9 cellular contexts compared by ENCODE assay signal in the genomic region with DNA sequence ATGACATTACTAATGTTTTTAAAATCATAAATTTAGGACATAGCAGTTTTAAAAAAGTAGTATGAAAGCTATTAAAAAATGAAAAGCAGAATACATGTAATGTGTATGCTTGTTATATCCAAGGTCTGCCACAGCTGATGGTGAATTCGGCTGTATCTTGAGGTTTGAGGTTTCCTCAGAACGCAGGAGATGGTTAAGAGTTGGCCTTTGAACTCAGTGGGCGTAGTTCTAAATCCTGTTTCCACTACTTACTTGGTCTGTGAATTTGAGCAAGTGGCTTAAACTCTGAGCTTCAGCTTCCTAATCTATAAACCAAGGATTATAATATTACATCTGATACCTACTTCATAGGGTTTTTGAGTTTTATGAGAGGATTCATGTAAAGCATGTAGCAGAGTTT.
DNase-seq lines count a peak whose midpoint lies in the region; ATAC-seq, FAIRE-seq and TF ChIP-seq lines count a peak whose summit lies in the region.
"Had no signal": no experiment of that assay in that cellular context is flagged by ENCODE, and none has a peak within 500 bp of the region (broad histone marks: within the 10 kb centered on the region; RNA-seq: fewer than 3 reads in every experiment).

No MANE protein-coding gene starts in this region.

- H3K9me3 ChIP-seq in ovary, result no peaks in the 10 kb centered on the region
- H3K9me3 ChIP-seq in BE2C, result no peaks in the 10 kb centered on the region; the same call in 1 of the 2 replicates

- H3K27me3 Mint-ChIP-seq in activated CD8-positive, alpha-beta T cell treated with anti-CD3 and anti-CD28 coated beads, Interleukin-2, amount 10 ng/mL, durations not matched to agents 7 days and 5 days (ENCODE audit: low read depth), result no peaks in the 10 kb centered on the region

- H3K36me3 ChIP-seq in ovary (no peaks in the 10 kb centered on the region), BE2C (no peaks in the 10 kb centered on the region)

- FAIRE-seq in D721Med (lab: Jason Lieb, UNC), result no peak

- DNase-seq in D721Med (ENCODE audit: insufficient read length, low spot score) (peak; percentile 25), ovary (no peak), cardiac septum (ENCODE audit: low spot score) (no peak), BE2C (no peak), midbrain (lab: John Stamatoyannopoulos, UW) (no peak)
- peak; percentile 72 for DNase-seq in activated CD8-positive, alpha-beta T cell treated with anti-CD3 and anti-CD28 coated beads, Interleukin-2, amount 10 ng/mL, durations not matched to agents 7 days and 5 days

- POLR2A ChIA-PET in activated CD8-positive, alpha-beta T cell treated with anti-CD3 and anti-CD28 coated beads, Interleukin-2, amount 10 ng/mL, durations not matched to agents 7 days and 5 days (lab: Charles Lee), result interaction anchor here (2.2 kb wide), 1 partner anchor 125 kb away, joined by 13 read pairs; a partner anchor contains a TSS

- no peak for TF ChIP-seq EP300 in ovary (IDR thresholded peaks at IDR 0.05)

- H3K36me3 Mint-ChIP-seq in activated CD8-positive, alpha-beta T cell treated with anti-CD3 and anti-CD28 coated beads, Interleukin-2, amount 10 ng/mL, durations not matched to agents 7 days and 5 days (ENCODE audit: low read depth), result peaks cover 33% of the 10 kb centered on the region

- no peak for TF ChIP-seq POLR2A in ovary (IDR thresholded peaks at IDR 0.05)

- H3K27me3 ChIP-seq in ovary, result no peaks in the 10 kb centered on the region
- H3K27me3 ChIP-seq in BE2C, result no peaks in the 10 kb centered on the region

- ATAC-seq in GM19397 (IDR thresholded peaks at IDR 0.05; ENCODE audit: unreplicated experiment), result peak; percentile 78
- ATAC-seq in HG03342 (IDR thresholded peaks at IDR 0.05; ENCODE audit: unreplicated experiment), result peak; percentile 77
- ATAC-seq in activated CD8-positive, alpha-beta T cell treated with anti-CD3 and anti-CD28 coated beads, Interleukin-2, amount 10 ng/mL, durations not matched to agents 7 days and 5 days, result peak; percentile 98

- no peak overlapping the region for H3K27ac Mint-ChIP-seq in activated CD8-positive, alpha-beta T cell treated with anti-CD3 and anti-CD28 coated beads, Interleukin-2, amount 10 ng/mL, durations not matched to agents 7 days and 5 days

- TF ChIP-seq CTCF in D721Med (IDR thresholded peaks at IDR 0.05; ENCODE audit: insufficient read depth, missing control alignments) (no peak), ovary (IDR thresholded peaks at IDR 0.05) (no peak), BE2C (IDR thresholded peaks at IDR 0.05; ENCODE audit: low read depth, low read length) (no peak)

- peaks cover 28% of the 10 kb centered on the region for H3K4me1 Mint-ChIP-seq in activated CD8-positive, alpha-beta T cell treated with anti-CD3 and anti-CD28 coated beads, Interleukin-2, amount 10 ng/mL, durations not matched to agents 7 days and 5 days (ENCODE audit: low read depth)

- intact Hi-C loops in ovary (cut with DNase I), result no loop called here
- intact Hi-C loops in cardiac septum (cut with DNase I), result no loop called here

- no peak overlapping the region for H3K27ac ChIP-seq in ovary
- H3K27ac ChIP-seq: epithelial cell of prostate had no signal

- H3K4me1 ChIP-seq in ovary (ENCODE audit: insufficient read depth) (no peaks in the 10 kb centered on the region), BE2C (no peaks in the 10 kb centered on the region; the same call in 1 of the 2 replicates)

- CTCF ChIA-PET in activated CD8-positive, alpha-beta T cell treated with anti-CD3 and anti-CD28 coated beads, Interleukin-2, amount 10 ng/mL, durations not matched to agents 7 days and 5 days (lab: Charles Lee), result interaction anchor here (1.9 kb wide), 1 partner anchor 25 kb away, joined by 5 read pairs; no protein-coding TSS in a partner anchor

- H3K4me3 ChIP-seq in ovary (no peak overlapping the region), BE2C (ENCODE audit: low read depth, low read length) (no peak overlapping the region)

- H3K4me3 Mint-ChIP-seq in activated CD8-positive, alpha-beta T cell treated with anti-CD3 and anti-CD28 coated beads, Interleukin-2, amount 10 ng/mL, durations not matched to agents 7 days and 5 days, result peak overlapping the region; percentile 40

- WGBS in ovary, 3 donors, result 42 to 48% (median 45%) methylated on average over 3 of the region's 3 CpGs

- H3K9me3 Mint-ChIP-seq in activated CD8-positive, alpha-beta T cell treated with anti-CD3 and anti-CD28 coated beads, Interleukin-2, amount 10 ng/mL, durations not matched to agents 7 days and 5 days (ENCODE audit: insufficient read depth), result peaks cover 3% of the 10 kb centered on the region

Comparison
In these comparisons a context has a peak if more than half of its experiments do, and no peak if none do; other contexts are left out.
1. DNase-seq: peak in D721Med (single experiment) and activated CD8-positive, alpha-beta T cell treated with anti-CD3 and anti-CD28 coated beads, Interleukin-2, amount 10 ng/mL, durations not matched to agents 7 days and 5 days (single experiment); none in ovary (0 of 5), cardiac septum (single experiment), BE2C (single experiment) and midbrain (single experiment).
2. Peak in every context shown above with its lines, with median percentiles within 50 percentile points of each other: ATAC-seq.